Comparison of ENCODE assay signal across 12 cellular contexts in the genomic region with DNA sequence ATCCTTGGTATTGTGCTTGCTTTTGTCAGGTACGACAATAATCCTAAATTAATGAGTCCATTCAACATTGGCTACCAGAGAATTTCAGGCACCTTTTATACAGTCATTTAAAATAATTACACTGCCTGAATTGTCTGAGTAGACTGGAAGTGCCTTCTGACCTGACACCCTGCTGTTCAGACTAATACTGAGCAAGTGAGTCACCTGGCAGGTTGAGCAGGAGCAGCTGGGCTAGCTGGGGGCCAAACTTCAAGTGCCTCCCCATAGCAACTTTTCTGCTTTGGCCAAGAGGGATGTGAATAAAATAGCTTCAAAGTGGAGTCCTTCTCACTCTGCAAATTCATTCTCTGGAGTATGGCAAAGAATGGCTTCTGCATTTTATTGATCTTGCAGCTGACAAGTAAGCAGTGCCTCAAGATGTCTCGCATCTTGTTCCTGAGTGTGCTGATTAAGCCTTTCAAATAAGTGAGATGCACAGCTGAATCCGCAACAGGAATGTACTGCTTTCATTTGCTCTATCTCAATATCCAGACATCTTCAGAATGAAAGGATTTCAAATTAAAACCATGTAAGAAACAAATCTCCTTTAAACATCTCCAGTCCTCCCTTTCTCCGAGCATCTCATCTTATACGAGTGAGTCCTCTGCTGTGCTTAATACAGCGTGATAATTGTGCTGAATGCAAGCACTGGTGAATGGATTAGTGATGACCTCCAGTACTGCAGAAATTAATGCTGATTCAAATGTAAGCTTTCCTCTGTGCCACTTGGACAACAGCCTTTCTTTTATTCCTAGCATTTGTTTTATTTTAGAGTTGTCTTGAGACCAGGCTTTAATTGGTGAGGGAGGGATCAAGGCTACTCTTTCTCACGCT.
DNase-seq lines count a peak whose midpoint lies in the region; ATAC-seq, FAIRE-seq and TF ChIP-seq lines count a peak whose summit lies in the region.
"Had no signal": no experiment of that assay in that cellular context is flagged by ENCODE, and none has a peak within 500 bp of the region (broad histone marks: within the 10 kb centered on the region; RNA-seq: fewer than 3 reads in every experiment).

No MANE protein-coding gene starts in this region.

- no peak overlapping the region for H4K8ac ChIP-seq in mesendoderm (ENCODE audit: low read depth, low read length)

- no peaks in the 10 kb centered on the region for H3K9me3 ChIP-seq in hepatocyte (ENCODE audit: low read depth)

- no peak overlapping the region for H2AFZ ChIP-seq in hepatocyte

- no peak for ATAC-seq in HG03139 (IDR thresholded peaks at IDR 0.05; ENCODE audit: unreplicated experiment)
- ATAC-seq: naive thymus-derived CD8-positive, alpha-beta T cell had no signal

- no peak overlapping the region for H2BK15ac ChIP-seq in mesendoderm (replicated peaks; ENCODE audit: low read depth)

- no CpG with 5 or more reads among the region's 7 CpGs for whole genome bisulfite sequencing in mesendoderm (ENCODE audit: extremely low coverage, insufficient coverage, low lambda C conversion rate)
- WGBS in hepatocyte (ENCODE audit: low lambda C conversion rate, missing lambda C conversion rate), result 77% methylated on average over 7 of the region's 7 CpGs

- no peaks in the 10 kb centered on the region for H3K79me2 ChIP-seq in mesendoderm (ENCODE audit: control insufficient read depth, insufficient read depth, low read length)
- no peaks in the 10 kb centered on the region for H3K79me2 ChIP-seq in hepatocyte

- peak; percentile 32 for FAIRE-seq in bronchial epithelial cell (lab: Jason Lieb, UNC)
- FAIRE-seq: endometrium had no signal

- H3K27ac ChIP-seq in mesendoderm (ENCODE audit: low read depth, low read length) (no peak overlapping the region), hepatocyte (no peak overlapping the region)
- H3K27ac ChIP-seq: KMS-11 had no signal

- H3K27me3 ChIP-seq in H7 (ENCODE audit: control insufficient read depth, insufficient read depth, low read length), result no peaks in the 10 kb centered on the region
- H3K27me3 ChIP-seq in bronchial epithelial cell (ENCODE audit: control insufficient read depth, insufficient read depth, low read length), result no peaks in the 10 kb centered on the region
- H3K27me3 ChIP-seq in mesendoderm (ENCODE audit: insufficient read depth, low read length, poor library complexity), result no peaks in the 10 kb centered on the region
- no peaks in the 10 kb centered on the region for H3K27me3 ChIP-seq in hepatocyte

- H3K9me2 ChIP-seq in hepatocyte (replicated peaks; ENCODE audit: insufficient read depth), result no peaks in the 10 kb centered on the region

- H3K79me1 ChIP-seq in mesendoderm (ENCODE audit: low read length), result no peaks in the 10 kb centered on the region

- H3K36me3 ChIP-seq in H7 (replicated peaks; ENCODE audit: control insufficient read depth, insufficient read depth, low read length) (no peaks in the 10 kb centered on the region), bronchial epithelial cell (ENCODE audit: control insufficient read depth, insufficient read depth, low read length) (no peaks in the 10 kb centered on the region), mesendoderm (ENCODE audit: control insufficient read depth, insufficient read depth, low read length) (no peaks in the 10 kb centered on the region), hepatocyte (replicated peaks; ENCODE audit: insufficient read depth, low read depth) (no peaks in the 10 kb centered on the region)

- H3K4me2 ChIP-seq in mesendoderm (ENCODE audit: low read length) (no peak overlapping the region), hepatocyte (no peak overlapping the region)
- H3K4me2 ChIP-seq: KMS-11 had no signal

- no peak overlapping the region for H2BK5ac ChIP-seq in mesendoderm (ENCODE audit: low read length)

- H3K56ac ChIP-seq in mesendoderm (ENCODE audit: low read length), result no peak overlapping the region

- DNase-seq in H7 (peak; percentile 12), NCI-H226 (peak; percentile 18), bronchial epithelial cell (ENCODE audit: low read depth) (peak; percentile 11), mesendoderm (peak; percentile 78), hepatocyte (ENCODE audit: low spot score) (no peak), Kasumi-1 (lab: John Stamatoyannopoulos, UW) (no peak), NCI-H2196 treated with DMSO at 0.1 percent for 48 hours (lab: John Stamatoyannopoulos, UW; ENCODE audit: unreplicated experiment) (no peak)
- DNase-seq: immature natural killer cell; naive thymus-derived CD8-positive, alpha-beta T cell had no signal

- H4K20me1 ChIP-seq in hepatocyte (ENCODE audit: insufficient read depth, poor library complexity, severe bottlenecking), result no peaks in the 10 kb centered on the region

- H3K4ac ChIP-seq in mesendoderm (ENCODE audit: low read depth, low read length), result no peak overlapping the region

- H3K18ac ChIP-seq in mesendoderm (ENCODE audit: low read length), result no peak overlapping the region

- TF ChIP-seq CTCF in bronchial epithelial cell (IDR thresholded peaks at IDR 0.05; ENCODE audit: insufficient read depth, low read length, severe bottlenecking) (no peak), hepatocyte (IDR thresholded peaks at IDR 0.05; ENCODE audit: poor library complexity) (no peak)

- peak overlapping the region; percentile 28 for H2BK120ac ChIP-seq in mesendoderm (ENCODE audit: low read depth, low read length)

- H3K4me3 ChIP-seq in H7 (ENCODE audit: insufficient read depth, low read depth, low read length) (no peak overlapping the region), bronchial epithelial cell (ENCODE audit: low read depth, low read length) (no peak overlapping the region), mesendoderm (ENCODE audit: low read length) (no peak overlapping the region), hepatocyte (no peak overlapping the region)

- no peak overlapping the region for H3K9ac ChIP-seq in mesendoderm (ENCODE audit: low read length)
- H3K9ac ChIP-seq: KMS-11 had no signal

- no peak overlapping the region for H4K5ac ChIP-seq in mesendoderm (ENCODE audit: low read length)

- H3K23ac ChIP-seq in mesendoderm (ENCODE audit: low read length), result no peak overlapping the region

- no peak overlapping the region for H2AK5ac ChIP-seq in mesendoderm (ENCODE audit: low read length)

- H3K4me1 ChIP-seq in mesendoderm (ENCODE audit: control insufficient read depth, low read depth, low read length) (no peaks in the 10 kb centered on the region), hepatocyte (ENCODE audit: insufficient read depth) (no peaks in the 10 kb centered on the region)

Comparison
In these comparisons a context has a peak if more than half of its experiments do, and no peak if none do; other contexts are left out.
1. DNase-seq: peak in H7 (single experiment), NCI-H226 (single experiment), bronchial epithelial cell (single experiment) and mesendoderm (single experiment); none in hepatocyte (single experiment), Kasumi-1 (0 of 2) and NCI-H2196 treated with DMSO at 0.1 percent for 48 hours (single experiment).